ENCODE assay signal across 19 cellular contexts in genomic region chr2:207883002-207883780, GRCh38.
DNase-seq lines count a peak whose midpoint lies in the region; ATAC-seq, FAIRE-seq and TF ChIP-seq lines count a peak whose summit lies in the region.
"Had no signal": no experiment of that assay in that cellular context is flagged by ENCODE, and none has a peak within 500 bp of the region (broad histone marks: within the 10 kb centered on the region; RNA-seq: fewer than 3 reads in every experiment).

No MANE protein-coding gene starts in this region.

- TF ChIP-seq CTCF in astrocyte (IDR thresholded peaks at IDR 0.05; ENCODE audit: insufficient read depth, low read depth, low read length) = no peak
- no peak for TF ChIP-seq CTCF in gastrocnemius medialis (IDR thresholded peaks at IDR 0.05 in 4 of 5, conservative IDR thresholded peaks at IDR 0.05 in 1 of 5)
- TF ChIP-seq CTCF in SK-N-SH (IDR thresholded peaks at IDR 0.05) = no peak

- no peaks in the 10 kb centered on the region for H3K9me2 ChIP-seq in SK-N-SH

- H2AFZ ChIP-seq in astrocyte (ENCODE audit: low read depth, low read length) (no peak overlapping the region), SK-N-SH (ENCODE audit: low read depth) (no peak overlapping the region)

- no peak for TF ChIP-seq POLR2A in gastrocnemius medialis (IDR thresholded peaks at IDR 0.05)

- H3K4me3 ChIP-seq in astrocyte (ENCODE audit: insufficient read depth, low read depth, low read length) = no peak overlapping the region
- no peak overlapping the region for H3K4me3 ChIP-seq in gastrocnemius medialis
- H3K4me3 ChIP-seq in SK-N-SH (ENCODE audit: low read depth in 2 of 2, low read length in 1 of 2) = no peak overlapping the region
- H3K4me3 ChIP-seq: right atrium auricular region, tibial nerve had no signal

- H3K9ac ChIP-seq in astrocyte (ENCODE audit: low read length) = no peak overlapping the region
- no peak overlapping the region for H3K9ac ChIP-seq in SK-N-SH

- DNase-seq in astrocyte (ENCODE audit: low read depth) = no peak
- no peak for DNase-seq in gastrocnemius medialis
- DNase-seq in SK-N-SH = no peak
- no peak for DNase-seq in islet precursor cell
- DNase-seq: activated CD4-positive, alpha-beta T cell treated with anti-CD3 and anti-CD28 coated beads for 4 hours; activated T-cell treated with anti-CD3 and anti-CD28 coated beads, Interleukin-2, amount 50 U/mL, for 48 hours; amniotic stem cell; immature natural killer cell; mesendoderm; NCI-H1694 treated with DMSO at 0.1 percent for 48 hours; NCI-H526; stimulated activated CD4-positive, alpha-beta T cell treated with anti-CD3 and anti-CD28 coated beads, Interleukin-2, amount 100 ng/mL, for 24 hours had no signal

- ATAC-seq in GM18867 (IDR thresholded peaks at IDR 0.05; ENCODE audit: unreplicated experiment) = peak; percentile 62
- ATAC-seq in GM21381 (IDR thresholded peaks at IDR 0.05; ENCODE audit: unreplicated experiment) = peak; percentile 56
- peak; percentile 77 for ATAC-seq in HG02981 (IDR thresholded peaks at IDR 0.05; ENCODE audit: unreplicated experiment)
- ATAC-seq in gastrocnemius medialis = no peak
- no peak for ATAC-seq in activated T-helper 17 cell treated with anti-CD3 and anti-CD28 coated beads, Interleukin-2, amount 50 U/mL, for 72 hours (replicated peaks)

- H3K4me2 ChIP-seq in astrocyte (ENCODE audit: low read length) (no peak overlapping the region), SK-N-SH (no peak overlapping the region)

- no peaks in the 10 kb centered on the region for H3K9me3 ChIP-seq in astrocyte (ENCODE audit: insufficient read depth, low read depth, low read length)
- H3K9me3 ChIP-seq in gastrocnemius medialis = no peaks in the 10 kb centered on the region
- H3K9me3 ChIP-seq in SK-N-SH = no peaks in the 10 kb centered on the region
- H3K9me3 ChIP-seq: right atrium auricular region, tibial nerve had no signal

- TF ChIP-seq EP300 in SK-N-SH (IDR thresholded peaks at IDR 0.05; ENCODE audit: borderline replicate concordance in 1 of 2, low read depth in 1 of 2, low read length in 1 of 2) = no peak

- H3K79me2 ChIP-seq in astrocyte (ENCODE audit: insufficient read depth, low read length) (no peaks in the 10 kb centered on the region), SK-N-SH (ENCODE audit: insufficient read depth) (no peaks in the 10 kb centered on the region)

- H3K27me3 ChIP-seq in astrocyte (ENCODE audit: insufficient read depth, low read length) = no peaks in the 10 kb centered on the region
- no peaks in the 10 kb centered on the region for H3K27me3 ChIP-seq in gastrocnemius medialis
- H3K27me3 ChIP-seq in SK-N-SH (ENCODE audit: insufficient read depth) = no peaks in the 10 kb centered on the region
- H3K27me3 ChIP-seq: right atrium auricular region, tibial nerve had no signal

- H3K9me3 Mint-ChIP-seq in astrocyte (ENCODE audit: unreplicated experiment) = no peaks in the 10 kb centered on the region
- no peaks in the 10 kb centered on the region for H3K9me3 Mint-ChIP-seq in activated T-helper 17 cell treated with anti-CD3 and anti-CD28 coated beads, Interleukin-2, amount 50 U/mL, for 72 hours
- H3K9me3 Mint-ChIP-seq: immature natural killer cell, neural crest cell had no signal

- no peak for TF ChIP-seq RAD21 in SK-N-SH (IDR thresholded peaks at IDR 0.05; ENCODE audit: low read length)

- H3F3A ChIP-seq in SK-N-SH (replicated peaks; ENCODE audit: insufficient read depth) = peaks cover 4% of the 10 kb centered on the region

- H3K4me1 ChIP-seq in astrocyte (ENCODE audit: insufficient read depth, low read length) (no peaks in the 10 kb centered on the region), gastrocnemius medialis (peaks cover 0 to 10% of the 10 kb centered on the region in 2 donors), SK-N-SH (ENCODE audit: control insufficient read depth in 1 of 2, insufficient read depth in 2 of 2, low read depth in 1 of 2, low read length in 1 of 2) (peaks cover 0 to 8% of the 10 kb centered on the region in 2 experiments; a peak in 3 of 4 replicates)

- no peak overlapping the region for H3K4me3 Mint-ChIP-seq in astrocyte (ENCODE audit: unreplicated experiment)
- H3K4me3 Mint-ChIP-seq in activated T-helper 17 cell treated with anti-CD3 and anti-CD28 coated beads, Interleukin-2, amount 50 U/mL, for 72 hours = no peak overlapping the region
- H3K4me3 Mint-ChIP-seq: immature natural killer cell, neural crest cell had no signal

- no peak overlapping the region for H3K27ac Mint-ChIP-seq in astrocyte (ENCODE audit: unreplicated experiment)
- H3K27ac Mint-ChIP-seq in activated T-helper 17 cell treated with anti-CD3 and anti-CD28 coated beads, Interleukin-2, amount 50 U/mL, for 72 hours = no peak overlapping the region
- H3K27ac Mint-ChIP-seq: immature natural killer cell had no signal

- POLR2A ChIA-PET in SK-N-SH (lab: Yijun Ruan, JAX) = no interaction called here

- H3K36me3 ChIP-seq in astrocyte (ENCODE audit: insufficient read depth, low read length) (no peaks in the 10 kb centered on the region), gastrocnemius medialis (no peaks in the 10 kb centered on the region), SK-N-SH (replicated peaks in 1 of 2; ENCODE audit: control insufficient read depth in 1 of 2, insufficient read depth in 2 of 2, low read length in 1 of 2) (peaks cover 0 to 3% of the 10 kb centered on the region in 2 experiments)
- H3K36me3 ChIP-seq: right atrium auricular region, tibial nerve had no signal

- intact Hi-C loops in gastrocnemius medialis (cut with DNase I; ENCODE audit: low total_unique reads) = no loop called here

- H3K36me3 Mint-ChIP-seq in astrocyte (ENCODE audit: low read depth, unreplicated experiment) = no peaks in the 10 kb centered on the region
- H3K36me3 Mint-ChIP-seq in activated T-helper 17 cell treated with anti-CD3 and anti-CD28 coated beads, Interleukin-2, amount 50 U/mL, for 72 hours (ENCODE audit: low read depth) = no peaks in the 10 kb centered on the region

- CTCF ChIA-PET in SK-N-SH (lab: Yijun Ruan, JAX) = interaction anchor here (1.0 to 1.9 kb wide), 2 partner anchors 10 to 13 kb away, joined by 4 to 6 read pairs; no protein-coding TSS in a partner anchor

- H4K20me1 ChIP-seq in astrocyte (ENCODE audit: insufficient read depth, low read length) (no peaks in the 10 kb centered on the region), SK-N-SH (ENCODE audit: insufficient read depth) (no peaks in the 10 kb centered on the region)

- in situ Hi-C loops in gastrocnemius medialis (cut with MboI; ENCODE audit: low sequenced_read_pairs in 4 of 4) = no loop called here

- H3K27me3 Mint-ChIP-seq in astrocyte (ENCODE audit: low read depth, unreplicated experiment) = no peaks in the 10 kb centered on the region
- no peaks in the 10 kb centered on the region for H3K27me3 Mint-ChIP-seq in activated T-helper 17 cell treated with anti-CD3 and anti-CD28 coated beads, Interleukin-2, amount 50 U/mL, for 72 hours

- FAIRE-seq in astrocyte (lab: Jason Lieb, UNC) = peak; percentile 13

- no peak overlapping the region for H3K27ac ChIP-seq in astrocyte (ENCODE audit: low read depth, low read length)
- H3K27ac ChIP-seq in gastrocnemius medialis = no peak overlapping the region
- H3K27ac ChIP-seq in SK-N-SH (ENCODE audit: low read depth in 2 of 2, low read length in 1 of 2) = no peak overlapping the region
- H3K27ac ChIP-seq: right atrium auricular region, tibial nerve had no signal

- WGBS in SK-N-SH (ENCODE audit: low lambda C conversion rate) = 93% methylated on average over 6 of the region's 6 CpGs

- peaks cover 6% of the 10 kb centered on the region for H3K4me1 Mint-ChIP-seq in astrocyte (ENCODE audit: low read depth, unreplicated experiment)
- H3K4me1 Mint-ChIP-seq in activated T-helper 17 cell treated with anti-CD3 and anti-CD28 coated beads, Interleukin-2, amount 50 U/mL, for 72 hours = no peaks in the 10 kb centered on the region

TF ChIP-seq in SK-N-SH, 30 proteins besides CTCF, POLR2A, EP300 and RAD21 (continues in another document):
- TF ChIP-seq NRF1 (IDR thresholded peaks at IDR 0.05; ENCODE audit: low read depth, low read length) (no peak), ELF1 (IDR thresholded peaks at IDR 0.05) (no peak), MXI1 (IDR thresholded peaks at IDR 0.05; ENCODE audit: low read depth, low read length) (no peak), TCF12 (IDR thresholded peaks at IDR 0.05) (no peak), TAF1 (IDR thresholded peaks at IDR 0.05; ENCODE audit: borderline replicate concordance, low read depth, low read length) (no peak), RFX5 (IDR thresholded peaks at IDR 0.05; ENCODE audit: low read length) (no peak), TEAD4 (IDR thresholded peaks at IDR 0.05; ENCODE audit: borderline replicate concordance, insufficient read depth) (no peak), POLR2AphosphoS5 (IDR thresholded peaks at IDR 0.05; ENCODE audit: low read depth, low read length) (no peak), SIN3A (IDR thresholded peaks at IDR 0.05; ENCODE audit: borderline replicate concordance, low read depth, low read length) (no peak), RCOR1 (IDR thresholded peaks at IDR 0.05; ENCODE audit: low read length) (no peak), YY1 (IDR thresholded peaks at IDR 0.05; ENCODE audit: low read depth) (no peak), USF2 (IDR thresholded peaks at IDR 0.05; ENCODE audit: borderline replicate concordance, low read depth, low read length) (no peak), CHD2 (IDR thresholded peaks at IDR 0.05; ENCODE audit: low read length, partially characterized antibody) (no peak), FOXM1 (IDR thresholded peaks at IDR 0.05; ENCODE audit: low read depth) (no peak), USF1 (IDR thresholded peaks at IDR 0.05; ENCODE audit: borderline replicate concordance, low read depth) (no peak)

Comparison
In these comparisons a context has a peak if more than half of its experiments do, and no peak if none do; other contexts are left out.
1. ATAC-seq: peak in GM18867 (single experiment), GM21381 (single experiment) and HG02981 (single experiment); none in gastrocnemius medialis (0 of 2) and activated T-helper 17 cell treated with anti-CD3 and anti-CD28 coated beads, Interleukin-2, amount 50 U/mL, for 72 hours (single experiment).